ENCODE assay signal across 21 cellular contexts in genomic region chr7:854118-854775, GRCh38.
"Had no signal": no experiment of that assay in that cellular context is flagged by ENCODE, and none has a peak within 500 bp of the region (broad histone marks: within the 10 kb centered on the region; RNA-seq: fewer than 3 reads in every experiment).

No MANE protein-coding gene starts in this region.

- H3K4me3 ChIP-seq: SJCRH30 had no signal

- FAIRE-seq: RCC 7860 had no signal

- ATAC-seq: SK-N-SH treated with all-trans-retinoic acid at 6 μM for 48 hours had no signal

- H3K27ac ChIP-seq: HL-60, SJCRH30 had no signal

- H3K4me1 ChIP-seq: SJCRH30 had no signal

- DNase-seq: KBM-7, MV-4-11, NCI-H1048, NCI-H1105, NCI-H1417, NCI-H1436 treated with DMSO at 0.1 percent for 48 hours, NCI-H1694, NCI-H187 treated with DMSO at 0.1 percent for 48 hours, NCI-H2029 treated with DMSO at 0.1 percent for 48 hours, NCI-H2171 treated with DMSO at 0.1 percent for 48 hours, NCI-H345, NCI-H446 treated with DMSO at 0.1 percent for 48 hours, NCI-H524 treated with DMSO at 0.1 percent for 48 hours, NCI-H69, NCI-H774, RPMI8226, SHP77 treated with DMSO at 0.1 percent for 48 hours, SJCRH30 had no signal

- H3K9me3 ChIP-seq: SJCRH30 had no signal

- H3K27me3 ChIP-seq: SJCRH30 had no signal
